Comparison of ENCODE assay signal across 1 cellular context in the genomic region with DNA sequence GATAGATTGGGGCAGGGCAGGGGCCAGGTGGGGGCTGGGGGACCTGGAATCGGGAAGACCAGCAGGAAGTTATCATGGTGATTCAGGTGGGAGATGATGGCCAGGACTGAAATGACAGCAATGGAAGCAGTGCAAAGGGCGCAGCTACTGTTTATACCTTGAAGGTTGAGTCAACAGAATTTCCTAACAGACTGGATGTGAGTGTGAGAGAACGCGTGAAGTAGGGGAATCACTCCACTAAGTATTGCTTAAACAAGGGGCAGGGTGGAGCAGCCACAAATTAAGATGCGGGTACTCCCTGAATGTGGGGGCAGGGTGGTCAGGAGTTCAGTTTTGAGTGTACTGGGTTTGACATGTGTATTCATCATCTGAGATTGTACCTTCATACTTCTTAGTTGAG.
TF ChIP-seq lines count a peak whose summit lies in the region.

No MANE protein-coding gene starts in this region.

TF ChIP-seq in GM12891, 5 proteins besides CTCF, POLR2A, EP300 and RAD21:
- TF ChIP-seq POLR2AphosphoS5 (IDR thresholded peaks at IDR 0.05; ENCODE audit: low read depth, low read length): no peak
- TF ChIP-seq PAX5 (IDR thresholded peaks at IDR 0.05; ENCODE audit: insufficient read depth, low read length, severe bottlenecking): no peak
- no peak for TF ChIP-seq SPI1 (IDR thresholded peaks at IDR 0.05; ENCODE audit: low read depth, low read length)
- TF ChIP-seq TAF1 (IDR thresholded peaks at IDR 0.05; ENCODE audit: low read depth, low read length): no peak
- TF ChIP-seq POU2F2 (IDR thresholded peaks at IDR 0.05; ENCODE audit: low read depth, low read length): no peak
TF ChIP-seq in GM12891: peak in this region for 0.
